1 cellular context compared by ENCODE assay signal in genomic region chr15:74053941-74054529, GRCh38.
TF ChIP-seq lines count a peak whose summit lies in the region.

No MANE protein-coding gene starts in this region.

TF ChIP-seq in HepG2, 621 proteins besides CTCF, POLR2A, EP300 and RAD21 (continued from another document):
- TF ChIP-seq, protein P1, sequence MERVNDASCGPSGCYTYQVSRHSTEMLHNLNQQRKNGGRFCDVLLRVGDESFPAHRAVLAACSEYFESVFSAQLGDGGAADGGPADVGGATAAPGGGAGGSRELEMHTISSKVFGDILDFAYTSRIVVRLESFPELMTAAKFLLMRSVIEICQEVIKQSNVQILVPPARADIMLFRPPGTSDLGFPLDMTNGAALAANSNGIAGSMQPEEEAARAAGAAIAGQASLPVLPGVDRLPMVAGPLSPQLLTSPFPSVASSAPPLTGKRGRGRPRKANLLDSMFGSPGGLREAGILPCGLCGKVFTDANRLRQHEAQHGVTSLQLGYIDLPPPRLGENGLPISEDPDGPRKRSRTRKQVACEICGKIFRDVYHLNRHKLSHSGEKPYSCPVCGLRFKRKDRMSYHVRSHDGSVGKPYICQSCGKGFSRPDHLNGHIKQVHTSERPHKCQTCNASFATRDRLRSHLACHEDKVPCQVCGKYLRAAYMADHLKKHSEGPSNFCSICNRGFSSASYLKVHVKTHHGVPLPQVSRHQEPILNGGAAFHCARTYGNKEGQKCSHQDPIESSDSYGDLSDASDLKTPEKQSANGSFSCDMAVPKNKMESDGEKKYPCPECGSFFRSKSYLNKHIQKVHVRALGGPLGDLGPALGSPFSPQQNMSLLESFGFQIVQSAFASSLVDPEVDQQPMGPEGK (CRISPR knock-in tag; IDR thresholded peaks at IDR 0.05) = peak; percentile 39; the same call in 1 of the 2 replicates
- 0 out of 2 replicates have a peak, but pooled peaks have one; percentile 16 for TF ChIP-seq GABPB1 (CRISPR knock-in tag; IDR thresholded peaks at IDR 0.05)
- peak; percentile 15; the same call in 1 of the 2 replicates for TF ChIP-seq CEBPB (IDR thresholded peaks at IDR 0.05; ENCODE audit: borderline replicate concordance, low read depth, low read length)
